ENCODE assay signal across 19 cellular contexts in genomic region chr12:15956413-15957185, GRCh38. TPM values are rescaled to one million over a fixed set of nuclear protein-coding genes. Genes with fewer than 3 reads are reported as not detected.
DNase-seq lines count a peak whose midpoint lies in the region; ATAC-seq, FAIRE-seq and TF ChIP-seq lines count a peak whose summit lies in the region.
"Had no signal": no experiment of that assay in that cellular context is flagged by ENCODE, and none has a peak within 500 bp of the region (broad histone marks: within the 10 kb centered on the region; RNA-seq: fewer than 3 reads in every experiment).

No MANE protein-coding gene starts in this region.

- DNase-seq in NCI-H526 (lab: John Stamatoyannopoulos, UW) (peak; percentile 6 to 36), NCI-H526 treated with DMSO at 0.1 percent for 48 hours (lab: John Stamatoyannopoulos, UW) (no peak), RWPE1 (ENCODE audit: low spot score) (peak; percentile 93), kidney (no peak), upper lobe of right lung (no peak), T-helper 17 cell (no peak), sigmoid colon (no peak)
- DNase-seq in activated T-cell treated with anti-CD3 and anti-CD28 coated beads, Interleukin-2, amount 50 U/mL, for 48 hours: no peak
- DNase-seq: activated CD4-positive, alpha-beta T cell treated with anti-CD3 and anti-CD28 coated beads, Interleukin-2, amount 50 U/mL, for 4 hours; amniotic stem cell; GM23248; left ventricle myocardium inferior; MV-4-11; naive thymus-derived CD4-positive, alpha-beta T cell; NCI-H2227 treated with DMSO at 0.1 percent for 48 hours had no signal

- POLR2A ChIA-PET in RWPE1 (lab: Yijun Ruan, JAX; ENCODE audit: low non-redundant PET): no interaction called here

- H3K4me3 Mint-ChIP-seq in T-helper 17 cell: no peak overlapping the region
- H3K4me3 Mint-ChIP-seq: naive thymus-derived CD4-positive, alpha-beta T cell had no signal

- H3K4me1 ChIP-seq in kidney (ENCODE audit: control insufficient read depth in 1 of 2, insufficient read depth in 1 of 2, low read depth in 1 of 2, low read length in 2 of 2): peaks cover 0 to 2% of the 10 kb centered on the region in 2 donors
- no peaks in the 10 kb centered on the region for H3K4me1 ChIP-seq in upper lobe of right lung
- no peaks in the 10 kb centered on the region for H3K4me1 ChIP-seq in sigmoid colon
- H3K4me1 ChIP-seq: left ventricle myocardium inferior had no signal

- peaks cover 5% of the 10 kb centered on the region for H3K36me3 Mint-ChIP-seq in T-helper 17 cell (ENCODE audit: low read depth)

- 82 to 93% methylated on average over 9 of the region's 9 CpGs for WGBS in sigmoid colon, 2 donors

- peak; percentile 30 for ATAC-seq in upper lobe of right lung
- ATAC-seq in T-helper 17 cell: no peak
- ATAC-seq: naive thymus-derived CD4-positive, alpha-beta T cell; SK-N-SH treated with all-trans-retinoic acid at 6 μM for 48 hours had no signal

- H3K4me1 Mint-ChIP-seq in T-helper 17 cell: no peaks in the 10 kb centered on the region

- FAIRE-seq in kidney (lab: Jason Lieb, UNC): peak; percentile 61
- FAIRE-seq: colon, HTR-8/SVneo had no signal

- H3K36me3 ChIP-seq in kidney (ENCODE audit: control insufficient read depth in 1 of 2, insufficient read depth in 2 of 2, low read length in 2 of 2) (peaks cover 0 to 7% of the 10 kb centered on the region in 2 donors), upper lobe of right lung (peaks cover 26% of the 10 kb centered on the region), sigmoid colon (peaks cover 0 to 29% (median 0%) of the 10 kb centered on the region in 4 donors)

- TF ChIP-seq CTCF in RWPE1 (conservative IDR thresholded peaks at IDR 0.05; ENCODE audit: low read depth): no peak
- TF ChIP-seq CTCF in kidney (IDR thresholded peaks at IDR 0.05; ENCODE audit: borderline replicate concordance, extremely low read depth, insufficient read depth): no peak
- TF ChIP-seq CTCF in upper lobe of right lung (IDR thresholded peaks at IDR 0.05): no peak
- no peak for TF ChIP-seq CTCF in sigmoid colon (IDR thresholded peaks at IDR 0.05)

- H3K27ac Mint-ChIP-seq in T-helper 17 cell: no peak overlapping the region
- H3K27ac Mint-ChIP-seq: naive thymus-derived CD4-positive, alpha-beta T cell had no signal

- intact Hi-C loops in kidney (cut with DNase I): no loop called here
- intact Hi-C loops in upper lobe of right lung (cut with DNase I): no loop called here
- intact Hi-C loops in sigmoid colon (cut with DNase I): no loop called here

- no peak for TF ChIP-seq EP300 in sigmoid colon (IDR thresholded peaks at IDR 0.05)

- H3K4me3 ChIP-seq in kidney (ENCODE audit: low read length in 2 of 2) (no peak overlapping the region), upper lobe of right lung (no peak overlapping the region), sigmoid colon (no peak overlapping the region)
- H3K4me3 ChIP-seq: esophagus muscularis mucosa, GM23248, left ventricle myocardium inferior had no signal

- CTCF ChIA-PET in RWPE1 (lab: Yijun Ruan, JAX): interaction anchor here (0.6 kb wide), 1 partner anchor 21 kb away, joined by 3 read pairs; no protein-coding TSS in a partner anchor

- H3K27ac ChIP-seq in RWPE1 (no peak overlapping the region), kidney (ENCODE audit: low read depth in 2 of 2, low read length in 2 of 2) (no peak overlapping the region), upper lobe of right lung (no peak overlapping the region), sigmoid colon (no peak overlapping the region)
- H3K27ac ChIP-seq: esophagus muscularis mucosa, GM23248, left ventricle myocardium inferior had no signal

- no peak overlapping the region for H3K9ac ChIP-seq in kidney (ENCODE audit: low read length in 2 of 2)
- H3K9ac ChIP-seq: GM23248 had no signal

- H3K27me3 ChIP-seq in upper lobe of right lung (no peaks in the 10 kb centered on the region), sigmoid colon (no peaks in the 10 kb centered on the region)
- H3K27me3 ChIP-seq: esophagus muscularis mucosa had no signal

- H3K27me3 Mint-ChIP-seq in T-helper 17 cell: no peaks in the 10 kb centered on the region
- H3K27me3 Mint-ChIP-seq: naive thymus-derived CD4-positive, alpha-beta T cell had no signal

- H3K9me3 ChIP-seq in kidney (ENCODE audit: control insufficient read depth in 1 of 2, low read length in 2 of 2) (no peaks in the 10 kb centered on the region), upper lobe of right lung (no peaks in the 10 kb centered on the region), T-helper 17 cell (ENCODE audit: control insufficient read depth, low read length, poor library complexity, severe bottlenecking) (no peaks in the 10 kb centered on the region), sigmoid colon (no peaks in the 10 kb centered on the region)
- H3K9me3 ChIP-seq: esophagus muscularis mucosa, left ventricle myocardium inferior had no signal

- no peak for TF ChIP-seq POLR2A in sigmoid colon (IDR thresholded peaks at IDR 0.05)

RNA-seq across cellular contexts. Expression of gene DERA, which starts 45.5 kb away (rescaled TPM):
- total RNA-seq in kidney (40.2 TPM), upper lobe of right lung (36.6 TPM), T-helper 17 cell (10 to 100 TPM; 10.9 to 12.3 TPM), sigmoid colon (10 to 100 TPM; 26.6 to 54.2 (median 43.8) TPM)
- polyA plus RNA-seq in kidney (ENCODE audit: insufficient read depth, low read depth, low replicate concordance) (59.5 TPM), sigmoid colon (100 to 1,000 TPM in 1 of 3 donors, 10 to 100 TPM in 2; 37.2 to 106 (median 82.9) TPM)

Comparison
In these comparisons a context has a peak if more than half of its experiments do, and no peak if none do; other contexts are left out.
1. DNase-seq: peak in NCI-H526 (2 of 2) and RWPE1 (single experiment); none in NCI-H526 treated with DMSO at 0.1 percent for 48 hours (single experiment), kidney (single experiment), upper lobe of right lung (single experiment), activated T-cell treated with anti-CD3 and anti-CD28 coated beads, Interleukin-2, amount 50 U/mL, for 48 hours (0 of 2), T-helper 17 cell (0 of 3) and sigmoid colon (single experiment).